In the genomic region with DNA sequence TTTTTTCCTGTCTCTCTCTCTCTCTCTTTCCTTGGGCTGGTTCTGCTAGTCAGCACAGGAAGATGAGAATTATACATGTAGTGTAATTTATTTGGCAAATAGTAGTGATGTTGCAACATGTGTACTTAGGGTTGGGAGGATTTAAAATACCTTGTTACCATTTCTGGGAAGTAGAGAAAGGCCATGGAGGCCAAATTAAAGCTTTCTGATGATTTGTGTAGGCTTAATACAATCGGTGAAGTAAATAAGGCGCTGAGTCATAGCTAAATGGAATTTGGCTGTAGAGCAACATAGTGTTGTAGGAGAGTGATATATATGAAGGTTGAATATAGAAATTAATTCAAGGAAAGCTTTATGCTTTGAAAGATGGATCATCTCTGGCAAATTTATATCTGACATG, we compare ENCODE assay signal across 12 cellular contexts.
"Had no signal": no experiment of that assay in that cellular context is flagged by ENCODE, and none has a peak within 500 bp of the region (broad histone marks: within the 10 kb centered on the region; RNA-seq: fewer than 3 reads in every experiment).

No MANE protein-coding gene starts in this region.

- H3K4me3 Mint-ChIP-seq: activated CD4-positive, alpha-beta memory T cell treated with anti-CD3 and anti-CD28 coated beads for 36 hours; activated naive CD8-positive, alpha-beta T cell; neural crest cell; stimulated activated naive CD8-positive, alpha-beta T cell treated with anti-CD3 and anti-CD28 coated beads, Interleukin-15, amount 100 ng/mL, for 72 hours had no signal

- H3K4me1 Mint-ChIP-seq: neural crest cell; stimulated activated naive CD8-positive, alpha-beta T cell treated with anti-CD3 and anti-CD28 coated beads, Interleukin-15, amount 100 ng/mL, for 72 hours had no signal

- H3K36me3 Mint-ChIP-seq: activated CD4-positive, alpha-beta memory T cell treated with anti-CD3 and anti-CD28 coated beads for 36 hours; activated naive CD8-positive, alpha-beta T cell had no signal

- H3K4me3 ChIP-seq: cardiac muscle cell had no signal

- H3K27me3 ChIP-seq: cardiac muscle cell had no signal

- H3K27me3 Mint-ChIP-seq: activated CD4-positive, alpha-beta memory T cell treated with anti-CD3 and anti-CD28 coated beads for 36 hours; activated naive CD8-positive, alpha-beta T cell; stimulated activated naive CD8-positive, alpha-beta T cell treated with anti-CD3 and anti-CD28 coated beads, Interleukin-15, amount 100 ng/mL, for 72 hours had no signal

- ATAC-seq: stimulated activated naive CD8-positive, alpha-beta T cell treated with anti-CD3 and anti-CD28 coated beads, Interleukin-15, amount 100 ng/mL, for 72 hours had no signal

- H3K27ac Mint-ChIP-seq: activated CD4-positive, alpha-beta memory T cell treated with anti-CD3 and anti-CD28 coated beads for 36 hours; activated naive CD8-positive, alpha-beta T cell; stimulated activated naive CD8-positive, alpha-beta T cell treated with anti-CD3 and anti-CD28 coated beads, Interleukin-15, amount 100 ng/mL, for 72 hours had no signal

- DNase-seq: activated CD4-positive, alpha-beta memory T cell treated with anti-CD3 and anti-CD28 coated beads for 36 hours; activated CD4-positive, CD25-positive, alpha-beta regulatory T cell treated with anti-CD3 and anti-CD28 coated beads, Interleukin-2, amount 50 U/mL, for 72 hours; activated gamma-delta T cell; activated T-cell treated with anti-CD3 and anti-CD28 coated beads, Interleukin-2, amount 50 U/mL, for 48 hours; anterior cingulate cortex; hippocampal formation; kidney glomerular epithelial cell; stimulated activated CD4-positive, alpha-beta T cell treated with anti-CD3 and anti-CD28 coated beads, Interleukin-4, amount 100 ng/mL, for 1 hour; stimulated activated naive CD8-positive, alpha-beta T cell treated with anti-CD3 and anti-CD28 coated beads, Interleukin-15, amount 100 ng/mL, for 72 hours had no signal

- H3K9me3 Mint-ChIP-seq: neural crest cell had no signal

- H3K36me3 ChIP-seq: cardiac muscle cell had no signal

- H3K27ac ChIP-seq: cardiac muscle cell had no signal
